Comparison of ENCODE assay signal across 31 cellular contexts in genomic region chr22:39852799-39853198, GRCh38. TPM values are rescaled to one million over a fixed set of nuclear protein-coding genes. Genes with fewer than 3 reads are reported as not detected.
"Had no signal": no experiment of that assay in that cellular context is flagged by ENCODE, and none has a peak within 500 bp of the region (broad histone marks: within the 10 kb centered on the region; RNA-seq: fewer than 3 reads in every experiment).

No MANE protein-coding gene starts in this region.

- H3K9ac ChIP-seq: SK-N-SH had no signal

- H3K4me1 ChIP-seq: adrenal gland, body of pancreas, breast epithelium, Peyer's patch, SJSA1 had no signal

- H3K27me3 ChIP-seq: body of pancreas, breast epithelium, Peyer's patch had no signal

- DNase-seq: activated CD4-positive, alpha-beta T cell treated with anti-CD3 and anti-CD28 coated beads for 36 hours; activated CD4-positive, alpha-beta T cell treated with anti-CD3 and anti-CD28 coated beads, Interleukin-2, amount 10 ng/mL, durations not matched to agents 7 days and 5 days; activated CD4-positive, alpha-beta T cell treated with anti-CD3 and anti-CD28 coated beads, Interleukin-2, amount 50 U/mL, for 48 hours; activated CD8-positive, alpha-beta T cell treated with anti-CD3 and anti-CD28 coated beads, Interleukin-2, amount 10 ng/mL, durations not matched to agents 7 days and 5 days; activated gamma-delta T cell; activated naive CD4-positive, alpha-beta T cell treated with anti-CD3 and anti-CD28 coated beads for 36 hours; activated T-cell treated with anti-CD3 and anti-CD28 coated beads, Interleukin-2, amount 50 U/mL, for 24 hours; adrenal gland; body of pancreas; NCI-H1105; NCI-H1417 treated with DMSO at 0.1 percent for 48 hours; NCI-H1694; NCI-H1930; NCI-H2081 treated with DMSO at 0.1 percent for 48 hours; NCI-H226; NCI-H446 treated with DMSO at 0.1 percent for 48 hours; NCI-H524; NK-92 treated with Interleukin-12 subunit alpha and Interleukin-12 subunit beta, amount 100 ng/mL, for 24 hours; PC-3; RPMI8226; SHP77 treated with DMSO at 0.1 percent for 48 hours; SK-N-SH had no signal

- H3K9me3 ChIP-seq: adrenal gland, body of pancreas, breast epithelium, Peyer's patch, SJSA1, SK-N-SH had no signal

- ATAC-seq: activated CD4-positive, alpha-beta T cell treated with anti-CD3 and anti-CD28 coated beads for 36 hours; activated CD4-positive, CD25-positive, alpha-beta regulatory T cell treated with anti-CD3 and anti-CD28 coated beads, Interleukin-2, amount 50 U/mL, for 24 hours; activated CD8-positive, alpha-beta T cell treated with anti-CD3 and anti-CD28 coated beads, Interleukin-2, amount 10 ng/mL, durations not matched to agents 7 days and 5 days; activated naive CD4-positive, alpha-beta T cell treated with anti-CD3 and anti-CD28 coated beads, Interleukin-2, amount 50 U/mL, for 72 hours; body of pancreas; PC-3 had no signal

- H3K4me3 ChIP-seq: adrenal gland, body of pancreas, breast epithelium, Peyer's patch, SJSA1 had no signal

- H3K36me3 ChIP-seq: adrenal gland, breast epithelium, Peyer's patch, SJSA1 had no signal

- H3K4me2 ChIP-seq: SK-N-SH had no signal

- FAIRE-seq: astrocyte, TTC549 had no signal

- H3K27ac ChIP-seq: adrenal gland, body of pancreas, breast epithelium, SJSA1 had no signal

RNA-seq across cellular contexts. Expression of gene ENTHD1, which starts 40.8 kb away (rescaled TPM):
- total RNA-seq: astrocyte, body of pancreas, breast epithelium, cardiac septum, MCF 10A, PC-3, Peyer's patch, SJSA1 had no signal
- polyA plus RNA-seq: adrenal gland, SK-N-SH had no signal

RNA-seq across cellular contexts. Expression of gene GRAP2, which starts 48.1 kb away (rescaled TPM):
- total RNA-seq: PC-3 had no signal
